Comparison of ENCODE assay signal across 9 cellular contexts in the genomic region with DNA sequence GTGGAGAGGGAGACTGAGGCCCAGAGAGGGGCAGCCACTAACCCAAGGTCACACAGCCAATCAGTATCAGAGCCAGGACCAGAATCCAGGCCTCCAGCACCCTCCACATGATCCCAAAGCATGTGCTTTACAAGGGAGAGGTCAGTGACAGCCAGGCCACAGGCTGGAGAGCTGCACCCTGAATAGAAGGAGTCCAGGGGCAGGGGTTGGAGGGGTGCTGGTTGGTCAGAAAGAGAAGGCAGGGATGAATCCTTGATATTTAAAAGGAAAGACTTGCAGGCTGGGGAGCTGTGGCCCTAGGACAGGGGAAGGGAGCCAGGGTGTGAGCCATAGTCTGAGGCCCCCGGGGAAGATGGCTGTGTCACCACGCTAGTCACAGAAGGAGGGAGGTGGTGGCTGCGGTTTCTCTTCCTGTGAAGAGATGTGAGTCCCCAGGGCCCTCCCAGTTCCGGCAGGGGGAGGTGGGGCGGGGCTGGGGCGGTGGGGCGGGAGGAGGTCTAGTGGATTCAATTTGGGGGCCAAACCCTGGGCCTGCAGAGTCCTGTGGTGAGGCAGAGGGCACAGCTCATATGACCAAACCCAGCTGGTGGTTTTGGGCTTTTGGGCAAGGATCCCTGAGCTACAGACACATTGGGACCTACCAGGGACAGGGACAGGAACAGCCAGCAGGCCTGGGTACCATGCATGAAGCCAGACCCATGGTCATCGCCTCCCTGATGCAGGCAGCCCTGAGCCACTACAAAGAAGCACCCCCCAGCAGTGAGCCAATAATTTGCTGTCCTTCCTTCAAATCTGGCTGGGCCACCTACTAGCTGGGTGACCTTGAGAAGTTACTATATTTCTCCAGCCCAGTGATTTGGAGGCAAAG. TPM values are rescaled to one million over a fixed set of nuclear protein-coding genes. Genes with fewer than 3 reads are reported as not detected.
DNase-seq lines count a peak whose midpoint lies in the region; ATAC-seq and TF ChIP-seq lines count a peak whose summit lies in the region.
"Had no signal": no experiment of that assay in that cellular context is flagged by ENCODE, and none has a peak within 500 bp of the region (broad histone marks: within the 10 kb centered on the region; RNA-seq: fewer than 3 reads in every experiment).

No MANE protein-coding gene starts in this region.

- H3K4me3 ChIP-seq in GM12875 (ENCODE audit: low read depth, low read length) = peak overlapping the region; percentile 10
- no peak overlapping the region for H3K4me3 ChIP-seq in upper lobe of left lung

- H3K27me3 Mint-ChIP-seq in activated naive CD8-positive, alpha-beta T cell treated with anti-CD3 and anti-CD28 coated beads, Interleukin-2, amount 50 U/mL, for 24 hours = no peaks in the 10 kb centered on the region
- H3K27me3 Mint-ChIP-seq in naive B cell = no peaks in the 10 kb centered on the region

- 33 to 47% methylated on average over 3 to 4 of the region's 8 CpGs for WGBS in upper lobe of left lung, 2 donors

- peaks cover 90% of the 10 kb centered on the region for H3K4me1 Mint-ChIP-seq in activated naive CD8-positive, alpha-beta T cell treated with anti-CD3 and anti-CD28 coated beads, Interleukin-2, amount 50 U/mL, for 24 hours
- peaks cover 83 to 88% (median 87%) of the 10 kb centered on the region in 3 donors for H3K4me1 Mint-ChIP-seq in naive B cell

- H3K27me3 ChIP-seq in upper lobe of left lung = no peaks in the 10 kb centered on the region

- no peaks in the 10 kb centered on the region for H3K9me3 Mint-ChIP-seq in activated naive CD8-positive, alpha-beta T cell treated with anti-CD3 and anti-CD28 coated beads, Interleukin-2, amount 50 U/mL, for 24 hours
- H3K9me3 Mint-ChIP-seq in naive B cell = no peaks in the 10 kb centered on the region

- ATAC-seq in HG03175 (IDR thresholded peaks at IDR 0.05; ENCODE audit: unreplicated experiment) (peak; percentile 64), naive B cell (ENCODE audit: low read depth in 2 of 2) (peak; percentile 89 to 90), upper lobe of left lung (ENCODE audit: low FRiP score in 2 of 2) (peak; percentile 67 to 68), GM19328 (IDR thresholded peaks at IDR 0.05; ENCODE audit: unreplicated experiment) (no peak)
- peak; percentile 76 for ATAC-seq in activated naive CD8-positive, alpha-beta T cell treated with anti-CD3 and anti-CD28 coated beads, Interleukin-2, amount 50 U/mL, for 24 hours

- no peak for TF ChIP-seq CTCF in GM12875 (IDR thresholded peaks at IDR 0.05; ENCODE audit: borderline replicate concordance, insufficient read depth, low read depth, low read length)
- no peak for TF ChIP-seq CTCF in upper lobe of left lung (IDR thresholded peaks at IDR 0.05)

- peak overlapping the region; percentile 75 to 88 (median 81) for H3K27ac ChIP-seq in upper lobe of left lung

- peak overlapping the region; percentile 93 for H3K27ac Mint-ChIP-seq in activated naive CD8-positive, alpha-beta T cell treated with anti-CD3 and anti-CD28 coated beads, Interleukin-2, amount 50 U/mL, for 24 hours
- H3K27ac Mint-ChIP-seq in naive B cell = peak overlapping the region; percentile 95 to 99 (median 97)

- H3K36me3 Mint-ChIP-seq in activated naive CD8-positive, alpha-beta T cell treated with anti-CD3 and anti-CD28 coated beads, Interleukin-2, amount 50 U/mL, for 24 hours (ENCODE audit: low read depth) = peaks cover 75% of the 10 kb centered on the region
- peaks cover 5 to 41% of the 10 kb centered on the region in 2 donors for H3K36me3 Mint-ChIP-seq in naive B cell

- DNase-seq in T-helper 2 cell (peak; percentile 71 to 97 (median 89)), naive B cell (peak; percentile 76), upper lobe of left lung (peak in 1 of 2 donors; percentile 86), DMS79 (lab: John Stamatoyannopoulos, UW) (no peak)
- DNase-seq in activated naive CD8-positive, alpha-beta T cell treated with anti-CD3 and anti-CD28 coated beads, Interleukin-2, amount 50 U/mL, for 24 hours = peak; percentile 88

- no peaks in the 10 kb centered on the region for H3K9me3 ChIP-seq in upper lobe of left lung

- TF ChIP-seq POLR2A in upper lobe of left lung (IDR thresholded peaks at IDR 0.05) = no peak

- H3K4me1 ChIP-seq in upper lobe of left lung = peaks cover 8 to 40% (median 27%) of the 10 kb centered on the region in 4 donors

- peak overlapping the region; percentile 67 for H3K4me3 Mint-ChIP-seq in activated naive CD8-positive, alpha-beta T cell treated with anti-CD3 and anti-CD28 coated beads, Interleukin-2, amount 50 U/mL, for 24 hours
- H3K4me3 Mint-ChIP-seq in naive B cell = peak overlapping the region; percentile 70 to 92 (median 84)

- H3K36me3 ChIP-seq in upper lobe of left lung = no peaks in the 10 kb centered on the region

- no peak for TF ChIP-seq EP300 in upper lobe of left lung (IDR thresholded peaks at IDR 0.05)

RNA-seq across cellular contexts. Expression of a gene that starts 14.0 kb away (rescaled TPM):
- polyA plus RNA-seq in naive B cell (ENCODE audit: low read depth in 6 of 6) = 100 to 1,000 TPM; 671 to 842 (median 780) TPM
- total RNA-seq in upper lobe of left lung = 100 to 1,000 TPM in 1 of 6 donors, 10 to 100 TPM in 5; 22.1 to 126 (median 65.2) TPM

RNA-seq across cellular contexts. Expression of a gene that starts 17.8 kb away (rescaled TPM):
- under 1 TPM in 5 of 6 donors, not detected in 1; 0.08 to 0.63 (median 0.45) TPM for polyA plus RNA-seq in naive B cell (ENCODE audit: low read depth in 6 of 6)
- total RNA-seq in upper lobe of left lung = under 1 TPM in 2 of 6 donors, not detected in 4; 0.06 to 0.13 TPM
- total RNA-seq: LHCN-M2 had no signal

RNA-seq across cellular contexts. Expression of a gene that starts 42.0 kb away (rescaled TPM):
- polyA plus RNA-seq in naive B cell (ENCODE audit: low read depth in 6 of 6) = 1 to 10 TPM in 5 of 6 donors, not detected in 1; 1.1 to 2.0 (median 1.5) TPM
- 1 to 10 TPM; 2.1 to 8.4 (median 4.7) TPM for total RNA-seq in upper lobe of left lung

RNA-seq across cellular contexts. Expression of a gene that starts 52.3 kb away (rescaled TPM):
- 10 to 100 TPM; 29.3 to 74.9 (median 46.1) TPM for polyA plus RNA-seq in naive B cell (ENCODE audit: low read depth in 6 of 6)
- 10 to 100 TPM; 16.7 to 71.2 (median 44.7) TPM for total RNA-seq in upper lobe of left lung
- total RNA-seq: LHCN-M2 had no signal
